7 cellular contexts compared by ENCODE assay signal in the genomic region with DNA sequence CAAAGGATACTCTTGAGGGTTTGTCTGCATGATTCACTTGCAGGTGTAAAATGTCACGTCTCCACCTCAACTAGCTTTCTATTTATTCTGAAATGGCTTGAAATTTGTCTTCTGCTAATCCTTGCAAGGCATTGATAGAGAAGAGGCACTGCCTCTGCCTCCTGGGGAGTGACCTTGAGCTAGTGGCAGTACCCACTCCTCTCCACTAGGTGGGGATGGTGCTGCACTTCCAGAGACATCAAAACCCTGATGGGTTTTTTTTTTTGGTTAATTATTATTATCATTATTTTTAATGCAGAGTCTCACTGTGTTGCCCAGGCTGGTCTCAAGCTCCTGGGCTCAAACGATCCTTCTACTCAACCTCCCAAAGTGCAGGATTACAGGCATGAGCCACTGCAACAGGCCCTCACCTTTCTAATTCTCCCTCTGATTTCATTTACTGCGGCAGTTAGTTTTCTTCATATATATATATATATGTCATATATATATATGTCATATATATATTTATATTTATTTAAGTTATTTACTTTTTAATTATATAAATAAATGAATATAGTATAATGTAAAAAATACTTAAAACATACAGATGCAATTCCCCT.
DNase-seq lines count a peak whose midpoint lies in the region; ATAC-seq and TF ChIP-seq lines count a peak whose summit lies in the region.

No MANE protein-coding gene starts in this region.

- ATAC-seq in HG02610 (IDR thresholded peaks at IDR 0.05; ENCODE audit: unreplicated experiment): peak; percentile 45
- ATAC-seq in activated CD8-positive, alpha-beta memory T cell treated with anti-CD3 and anti-CD28 coated beads, Interleukin-2, amount 10 ng/mL, durations not matched to agents 7 days and 5 days: peak; percentile 57
- ATAC-seq in naive thymus-derived CD8-positive, alpha-beta T cell: peak; percentile 46 to 57

- no peaks in the 10 kb centered on the region for H3K9me3 Mint-ChIP-seq in activated CD8-positive, alpha-beta memory T cell treated with anti-CD3 and anti-CD28 coated beads, Interleukin-2, amount 10 ng/mL, durations not matched to agents 7 days and 5 days (ENCODE audit: low read depth)
- H3K9me3 Mint-ChIP-seq in naive thymus-derived CD8-positive, alpha-beta T cell: no peaks in the 10 kb centered on the region

- H3K4me3 Mint-ChIP-seq in activated CD8-positive, alpha-beta memory T cell treated with anti-CD3 and anti-CD28 coated beads, Interleukin-2, amount 10 ng/mL, durations not matched to agents 7 days and 5 days: no peak overlapping the region
- H3K4me3 Mint-ChIP-seq in naive thymus-derived CD8-positive, alpha-beta T cell: no peak overlapping the region

- DNase-seq in GM10248 (ENCODE audit: extremely low spot score) (peak; percentile 73), NCI-H460 (ENCODE audit: extremely low read depth, low read depth) (peak; percentile 46), epithelial cell of esophagus (ENCODE audit: low read depth) (peak; percentile 58), substantia nigra (lab: John Stamatoyannopoulos, UW) (peak in 31 of 49 donors; percentile 12 to 69 (median 36))
- DNase-seq in activated CD8-positive, alpha-beta memory T cell treated with anti-CD3 and anti-CD28 coated beads, Interleukin-2, amount 10 ng/mL, durations not matched to agents 7 days and 5 days: peak; percentile 68
- peak; percentile 21 to 71 (median 45) for DNase-seq in naive thymus-derived CD8-positive, alpha-beta T cell

- H3K4me1 Mint-ChIP-seq in activated CD8-positive, alpha-beta memory T cell treated with anti-CD3 and anti-CD28 coated beads, Interleukin-2, amount 10 ng/mL, durations not matched to agents 7 days and 5 days: no peaks in the 10 kb centered on the region
- no peaks in the 10 kb centered on the region for H3K4me1 Mint-ChIP-seq in naive thymus-derived CD8-positive, alpha-beta T cell

- H3K27ac Mint-ChIP-seq in activated CD8-positive, alpha-beta memory T cell treated with anti-CD3 and anti-CD28 coated beads, Interleukin-2, amount 10 ng/mL, durations not matched to agents 7 days and 5 days: no peak overlapping the region
- H3K27ac Mint-ChIP-seq in naive thymus-derived CD8-positive, alpha-beta T cell: no peak overlapping the region

- POLR2A ChIA-PET in GM10248 (lab: Yijun Ruan, JAX): no interaction called here
- POLR2A ChIA-PET in naive thymus-derived CD8-positive, alpha-beta T cell (lab: Charles Lee): interaction anchor here (0.8 kb wide), 1 partner anchor 123 kb away, joined by 3 read pairs; no protein-coding TSS in a partner anchor

- CTCF ChIA-PET in GM10248 (lab: Yijun Ruan, JAX): interaction anchor here (0.6 to 11.5 kb wide), 35 partner anchors 8 to 1691 kb away, joined by 3 to 183 read pairs (median 4); a partner anchor contains a TSS
- CTCF ChIA-PET in activated CD8-positive, alpha-beta memory T cell treated with anti-CD3 and anti-CD28 coated beads, Interleukin-2, amount 10 ng/mL, durations not matched to agents 7 days and 5 days (lab: Charles Lee): interaction anchor here (0.5 to 8.0 kb wide), 22 partner anchors 8 to 1907 kb away, joined by 3 to 117 read pairs (median 5); a partner anchor contains a TSS

- H3K27ac ChIP-seq in substantia nigra (ENCODE audit: low read depth, low read length, poor library complexity, severe bottlenecking): no peak overlapping the region

- peaks cover 2% of the 10 kb centered on the region for H3K27me3 Mint-ChIP-seq in activated CD8-positive, alpha-beta memory T cell treated with anti-CD3 and anti-CD28 coated beads, Interleukin-2, amount 10 ng/mL, durations not matched to agents 7 days and 5 days
- peaks cover 0 to 3% (median 0%) of the 10 kb centered on the region in 5 donors for H3K27me3 Mint-ChIP-seq in naive thymus-derived CD8-positive, alpha-beta T cell

- peak; percentile 82 for TF ChIP-seq CTCF in GM10248 (IDR thresholded peaks at IDR 0.05; ENCODE audit: control extremely low read depth, extremely low read depth, low read depth, missing control alignments)
- TF ChIP-seq CTCF in epithelial cell of esophagus (IDR thresholded peaks at IDR 0.05; ENCODE audit: insufficient read depth, low read depth, low read length, missing control alignments): peak; percentile 96

- no peaks in the 10 kb centered on the region for H3K36me3 Mint-ChIP-seq in activated CD8-positive, alpha-beta memory T cell treated with anti-CD3 and anti-CD28 coated beads, Interleukin-2, amount 10 ng/mL, durations not matched to agents 7 days and 5 days
- no peaks in the 10 kb centered on the region for H3K36me3 Mint-ChIP-seq in naive thymus-derived CD8-positive, alpha-beta T cell

- H3K4me3 ChIP-seq in epithelial cell of esophagus (ENCODE audit: low read length): no peak overlapping the region
